Comparison of ENCODE assay signal across 8 cellular contexts in the genomic region with DNA sequence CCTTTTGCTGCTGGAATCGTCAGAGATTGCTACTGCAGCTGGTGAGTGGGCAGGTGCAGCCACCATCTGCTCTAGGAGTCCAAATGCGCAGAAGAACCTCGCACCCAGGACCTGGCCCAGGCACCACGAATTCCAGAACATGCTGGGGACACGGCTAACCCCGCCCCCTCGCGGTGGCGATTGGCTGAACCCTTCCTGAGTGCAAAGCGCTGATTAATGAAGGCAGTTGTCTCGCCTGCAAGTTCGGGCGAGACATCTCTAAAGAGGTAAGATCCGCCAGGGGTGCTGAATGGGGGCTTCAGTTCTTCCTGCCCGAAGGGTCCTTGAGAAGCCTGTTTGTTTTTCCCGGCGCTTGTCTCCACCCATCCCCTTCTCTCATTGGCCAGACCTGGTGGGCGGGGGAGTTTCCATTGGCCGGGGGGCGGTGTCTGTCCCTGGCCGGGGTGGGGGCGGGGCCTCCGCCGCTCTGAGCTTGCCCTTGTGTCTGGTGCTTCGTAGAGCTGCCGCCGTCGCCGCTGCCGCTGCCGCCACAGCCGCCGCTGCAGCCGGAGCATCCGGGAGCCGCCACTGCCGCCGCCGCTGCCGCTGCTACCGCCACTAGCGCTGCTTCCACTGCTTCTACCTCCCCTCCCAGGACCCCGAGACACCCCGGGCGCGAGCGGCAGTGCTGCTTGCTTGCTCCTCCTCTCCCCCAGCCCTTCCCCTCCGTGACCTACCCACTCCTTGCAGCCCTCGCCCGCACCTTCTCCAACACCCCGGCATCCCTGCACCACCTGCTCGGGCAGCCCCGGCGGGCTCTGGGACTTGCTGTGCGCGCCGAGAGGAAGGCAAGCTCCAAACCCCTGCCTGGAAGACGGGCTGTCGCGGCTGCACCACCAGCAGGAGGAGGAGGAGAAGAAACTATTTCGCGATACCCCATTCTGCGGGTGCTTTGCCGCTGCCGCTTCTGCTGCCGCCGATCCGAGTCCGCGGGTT. TPM values are rescaled to one million over a fixed set of nuclear protein-coding genes. Genes with fewer than 3 reads are reported as not detected.
DNase-seq lines count a peak whose midpoint lies in the region; ATAC-seq and TF ChIP-seq lines count a peak whose summit lies in the region.

A gene (plus strand): TSS at position 495 of the 975 bp plus-strand sequence.

- peaks cover 15% of the 10 kb centered on the region for H3K36me3 Mint-ChIP-seq in natural killer cell
- H3K36me3 Mint-ChIP-seq in stimulated activated naive B cell treated with anti-CD40 and anti-IgM and Interleukin-4, amounts not matched to agents 10 μg/mL and 1 μg/mL and 100 μg/mL, for 72 hours: peaks cover 0 to 7% of the 10 kb centered on the region in 2 donors

- H3K27me3 ChIP-seq in HUES48 (ENCODE audit: control insufficient read depth, insufficient read depth, low read length): peaks cover 4% of the 10 kb centered on the region; the same call in 1 of the 2 replicates

- H3K4me1 ChIP-seq in HUES48 (ENCODE audit: control insufficient read depth, insufficient read depth, low read length): peaks cover 35% of the 10 kb centered on the region

- no peaks in the 10 kb centered on the region for H3K9me3 ChIP-seq in HUES48 (ENCODE audit: control insufficient read depth, insufficient read depth, low read length)

- peaks cover 0 to 12% of the 10 kb centered on the region in 2 donors for H3K4me1 Mint-ChIP-seq in natural killer cell
- peaks cover 15 to 28% of the 10 kb centered on the region in 2 donors for H3K4me1 Mint-ChIP-seq in stimulated activated naive B cell treated with anti-CD40 and anti-IgM and Interleukin-4, amounts not matched to agents 10 μg/mL and 1 μg/mL and 100 μg/mL, for 72 hours

- H3K4me3 ChIP-seq in HUES48 (ENCODE audit: low read depth, low read length): peak within 1 kb of the TSS; percentile 88

- TF ChIP-seq CTCF in RWPE1 (conservative IDR thresholded peaks at IDR 0.05; ENCODE audit: low read depth) (no peak), natural killer cell (IDR thresholded peaks at IDR 0.05) (no peak)

- H3K36me3 ChIP-seq in HUES48 (ENCODE audit: control insufficient read depth, insufficient read depth, low read length): no peaks in the 10 kb centered on the region

- peak; percentile 84 for DNase-seq in COR-L47 (lab: John Stamatoyannopoulos, UW)
- peak; percentile 89 for DNase-seq in RWPE1 (ENCODE audit: low spot score)
- peak; percentile 37 for DNase-seq in activated gamma-delta T cell treated with Interleukin-2 at 50 U/mL for 16 hours
- peak; percentile 46 for DNase-seq in fibroblast of the conjunctiva (ENCODE audit: low read depth)
- DNase-seq in natural killer cell: no peak
- DNase-seq in stimulated activated naive B cell treated with anti-CD40 and anti-IgM and Interleukin-4, amounts not matched to agents 10 μg/mL and 1 μg/mL and 100 μg/mL, for 72 hours: peak; percentile 61

- peaks cover 8% of the 10 kb centered on the region in 2 donors for H3K9me3 Mint-ChIP-seq in natural killer cell
- H3K9me3 Mint-ChIP-seq in stimulated activated naive B cell treated with anti-CD40 and anti-IgM and Interleukin-4, amounts not matched to agents 10 μg/mL and 1 μg/mL and 100 μg/mL, for 72 hours: peaks cover 3 to 10% of the 10 kb centered on the region in 2 donors

- no peak within 1 kb of the TSS for H3K27ac Mint-ChIP-seq in natural killer cell
- peak within 1 kb of the TSS; percentile 62 for H3K27ac Mint-ChIP-seq in stimulated activated naive B cell treated with anti-CD40 and anti-IgM and Interleukin-4, amounts not matched to agents 10 μg/mL and 1 μg/mL and 100 μg/mL, for 72 hours

- peak within 1 kb of the TSS; percentile 62 for H3K9ac ChIP-seq in HUES48 (ENCODE audit: low read depth, low read length)

- CTCF ChIA-PET in RWPE1 (lab: Yijun Ruan, JAX): no interaction called here

- peak; percentile 97 for ATAC-seq in GM21390 (IDR thresholded peaks at IDR 0.05; ENCODE audit: unreplicated experiment)
- peak; percentile 64 to 73 (median 67) for ATAC-seq in natural killer cell
- peak; percentile 99 for ATAC-seq in stimulated activated naive B cell treated with anti-CD40 and anti-IgM and Interleukin-4, amounts not matched to agents 10 μg/mL and 1 μg/mL and 100 μg/mL, for 72 hours (replicated peaks)

- H3K27me3 Mint-ChIP-seq in natural killer cell (ENCODE audit: low read depth in 2 of 2): peaks cover 19 to 25% of the 10 kb centered on the region in 2 donors
- peaks cover 45 to 60% of the 10 kb centered on the region in 2 donors for H3K27me3 Mint-ChIP-seq in stimulated activated naive B cell treated with anti-CD40 and anti-IgM and Interleukin-4, amounts not matched to agents 10 μg/mL and 1 μg/mL and 100 μg/mL, for 72 hours

- POLR2A ChIA-PET in RWPE1 (lab: Yijun Ruan, JAX; ENCODE audit: low non-redundant PET): no interaction called here

- intact Hi-C loops in natural killer cell (cut with micrococcal nuclease): no loop called here

- H3K27ac ChIP-seq in HUES48 (ENCODE audit: low read depth, low read length) (peak within 1 kb of the TSS; percentile 82), RWPE1 (no peak within 1 kb of the TSS)

- H3K4me3 Mint-ChIP-seq in natural killer cell: peak within 1 kb of the TSS; percentile 25
- peak within 1 kb of the TSS; percentile 80 to 88 for H3K4me3 Mint-ChIP-seq in stimulated activated naive B cell treated with anti-CD40 and anti-IgM and Interleukin-4, amounts not matched to agents 10 μg/mL and 1 μg/mL and 100 μg/mL, for 72 hours

RNA-seq across cellular contexts. Expression of the gene that starts here (rescaled TPM):
- total RNA-seq in natural killer cell: under 1 TPM in 1 of 3 donors, not detected in 2; 0.07 TPM

Comparison
In these comparisons a context has a peak if more than half of its experiments do, and no peak if none do; other contexts are left out.
1. Peak in ATAC-seq in natural killer cell; RNA of the gene not detected or under 1 TPM.